9 cellular contexts compared by ENCODE assay signal in genomic region chr10:19488592-19489280, GRCh38.
DNase-seq lines count a peak whose midpoint lies in the region; ATAC-seq and TF ChIP-seq lines count a peak whose summit lies in the region.
"Had no signal": no experiment of that assay in that cellular context is flagged by ENCODE, and none has a peak within 500 bp of the region (broad histone marks: within the 10 kb centered on the region; RNA-seq: fewer than 3 reads in every experiment).

No MANE protein-coding gene starts in this region.

- ATAC-seq in natural killer cell treated with Interleukin-12 subunit alpha and Interleukin-12 subunit beta and Interleukin-15 and Interleukin-18, amount 100 ng/mL, for 72 hours, result no peak
- ATAC-seq in natural killer cell, result no peak
- peak; percentile 75 for ATAC-seq in Right ventricle myocardium inferior

- intact Hi-C loops in natural killer cell (cut with micrococcal nuclease) (no loop called here), Right ventricle myocardium inferior (cut with DNase I) (no loop called here)

- H3K36me3 Mint-ChIP-seq in natural killer cell treated with Interleukin-12 subunit alpha and Interleukin-12 subunit beta and Interleukin-15 and Interleukin-18, amount 100 ng/mL, for 72 hours, result no peaks in the 10 kb centered on the region
- no peaks in the 10 kb centered on the region for H3K36me3 Mint-ChIP-seq in natural killer cell
- peaks cover 2% of the 10 kb centered on the region for H3K36me3 Mint-ChIP-seq in neural crest cell (ENCODE audit: low read depth)

- peak overlapping the region; percentile 7 for H3K4me3 Mint-ChIP-seq in natural killer cell treated with Interleukin-12 subunit alpha and Interleukin-12 subunit beta and Interleukin-15 and Interleukin-18, amount 100 ng/mL, for 72 hours
- H3K4me3 Mint-ChIP-seq in natural killer cell, result no peak overlapping the region
- peak overlapping the region; percentile 60 for H3K4me3 Mint-ChIP-seq in neural crest cell
- H3K4me3 Mint-ChIP-seq: IgD-negative memory B cell had no signal

- H3K27me3 Mint-ChIP-seq in natural killer cell treated with Interleukin-12 subunit alpha and Interleukin-12 subunit beta and Interleukin-15 and Interleukin-18, amount 100 ng/mL, for 72 hours, result no peaks in the 10 kb centered on the region
- no peaks in the 10 kb centered on the region for H3K27me3 Mint-ChIP-seq in natural killer cell (ENCODE audit: low read depth in 2 of 2)
- no peaks in the 10 kb centered on the region for H3K27me3 Mint-ChIP-seq in neural crest cell (ENCODE audit: low read depth)
- H3K27me3 Mint-ChIP-seq: IgD-negative memory B cell had no signal

- peaks cover 5 to 6% of the 10 kb centered on the region in 2 donors for H3K4me1 Mint-ChIP-seq in natural killer cell treated with Interleukin-12 subunit alpha and Interleukin-12 subunit beta and Interleukin-15 and Interleukin-18, amount 100 ng/mL, for 72 hours (ENCODE audit: low read depth in 2 of 2)
- H3K4me1 Mint-ChIP-seq in natural killer cell (no peaks in the 10 kb centered on the region), neural crest cell (peaks cover 16% of the 10 kb centered on the region)
- H3K4me1 Mint-ChIP-seq: IgD-negative memory B cell had no signal

- H3K9me3 Mint-ChIP-seq in natural killer cell treated with Interleukin-12 subunit alpha and Interleukin-12 subunit beta and Interleukin-15 and Interleukin-18, amount 100 ng/mL, for 72 hours, result peaks cover 17% of the 10 kb centered on the region
- H3K9me3 Mint-ChIP-seq in natural killer cell, result peaks cover 3 to 4% of the 10 kb centered on the region in 2 donors
- H3K9me3 Mint-ChIP-seq in neural crest cell, result peaks cover 3% of the 10 kb centered on the region

- TF ChIP-seq CTCF in natural killer cell (IDR thresholded peaks at IDR 0.05), result no peak
- TF ChIP-seq CTCF in neural crest cell (conservative IDR thresholded peaks at IDR 0.05), result peak; percentile 53
- TF ChIP-seq CTCF in GM20000 (IDR thresholded peaks at IDR 0.05; ENCODE audit: extremely low read depth, missing control alignments), result no peak

- DNase-seq in natural killer cell treated with Interleukin-12 subunit alpha and Interleukin-12 subunit beta and Interleukin-15 and Interleukin-18, amount 100 ng/mL, for 72 hours (ENCODE audit: low spot score), result no peak
- DNase-seq in natural killer cell, result no peak
- DNase-seq in Right ventricle myocardium inferior (ENCODE audit: missing footprints), result peak; percentile 74
- peak; percentile 62 for DNase-seq in neural crest cell (ENCODE audit: low read depth, low spot score)
- no peak for DNase-seq in GM20000 (ENCODE audit: low spot score)
- no peak for DNase-seq in glomerular visceral epithelial cell (ENCODE audit: extremely low spot score)
- DNase-seq in central memory CD4-positive, alpha-beta T cell, result no peak
- DNase-seq in HPDE6-E6E7 (ENCODE audit: extremely low spot score), result no peak

- H3K27ac Mint-ChIP-seq in natural killer cell treated with Interleukin-12 subunit alpha and Interleukin-12 subunit beta and Interleukin-15 and Interleukin-18, amount 100 ng/mL, for 72 hours, result no peak overlapping the region
- H3K27ac Mint-ChIP-seq in natural killer cell, result no peak overlapping the region
- H3K27ac Mint-ChIP-seq in neural crest cell (ENCODE audit: unreplicated experiment), result peak overlapping the region; percentile 15
- H3K27ac Mint-ChIP-seq: IgD-negative memory B cell had no signal

Comparison
In these comparisons a context has a peak if more than half of its experiments do, and no peak if none do; other contexts are left out.
1. DNase-seq: peak in Right ventricle myocardium inferior (single experiment) and neural crest cell (single experiment); none in natural killer cell treated with Interleukin-12 subunit alpha and Interleukin-12 subunit beta and Interleukin-15 and Interleukin-18, amount 100 ng/mL, for 72 hours (single experiment), natural killer cell (single experiment), GM20000 (single experiment), glomerular visceral epithelial cell (single experiment), central memory CD4-positive, alpha-beta T cell (single experiment) and HPDE6-E6E7 (single experiment).